24 cellular contexts compared by ENCODE assay signal in the genomic region with DNA sequence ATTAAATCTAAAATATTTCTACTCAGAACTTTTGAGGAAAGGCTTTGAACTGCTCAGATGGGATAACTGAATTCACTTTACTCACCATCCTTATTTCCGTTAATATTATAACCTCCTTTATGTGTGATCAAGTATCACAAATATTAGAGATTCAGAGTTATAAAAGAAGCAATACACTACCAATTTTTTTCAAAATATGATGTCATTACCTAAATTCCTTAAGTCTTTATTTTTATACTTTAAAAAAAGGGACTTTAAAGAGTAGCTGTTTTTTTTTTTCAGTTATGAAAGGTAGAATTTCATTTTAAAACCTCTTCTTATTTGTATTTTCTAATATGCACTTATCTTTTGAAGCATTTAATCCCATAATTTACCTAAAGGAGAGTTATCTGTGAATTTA.
DNase-seq lines count a peak whose midpoint lies in the region; ATAC-seq, FAIRE-seq and TF ChIP-seq lines count a peak whose summit lies in the region.
"Had no signal": no experiment of that assay in that cellular context is flagged by ENCODE, and none has a peak within 500 bp of the region (broad histone marks: within the 10 kb centered on the region; RNA-seq: fewer than 3 reads in every experiment).

No MANE protein-coding gene starts in this region.

- in situ Hi-C loops in HepG2 (cut with HindIII; ENCODE audit: extremely low pct_ligation_motif_present, low pct_unique_long_range_greater_than_20kb): no loop called here

- DNase-seq in HepG2 (ENCODE audit: low spot score) (no peak), right lobe of liver (no peak), small intestine (no peak), NCI-H1436 (lab: John Stamatoyannopoulos, UW) (no peak), foreskin melanocyte (no peak)
- DNase-seq: ACHN; BE2C; C1 segment of cervical spinal cord; CD4-positive, alpha-beta memory T cell; CD4-positive, CD25-positive, alpha-beta regulatory T cell; CD8-positive, alpha-beta memory T cell; COR-L47; DMS 273 treated with DMSO at 0.1 percent for 48 hours; DMS153; DMS53; DMS79; DND-41; EL; GF-D8 had no signal

- ATAC-seq in HepG2 (no peak), right lobe of liver (no peak)

- H4K20me1 ChIP-seq in HepG2 (ENCODE audit: insufficient read depth, low read length): no peaks in the 10 kb centered on the region
- H4K20me1 ChIP-seq: BLaER1 had no signal

- TF ChIP-seq EP300 in HepG2 (IDR thresholded peaks at IDR 0.05; ENCODE audit: low read depth in 2 of 2, low read length in 2 of 2): no peak
- TF ChIP-seq EP300 in HepG2 (CRISPR knock-in tag; IDR thresholded peaks at IDR 0.05; ENCODE audit: borderline replicate concordance): no peak

- H3K36me3 ChIP-seq in HepG2 (replicated peaks in 1 of 2; ENCODE audit: control insufficient read depth in 1 of 2, insufficient read depth in 2 of 2, low read length in 2 of 2) (no peaks in the 10 kb centered on the region), right lobe of liver (no peaks in the 10 kb centered on the region), HEK293 (ENCODE audit: control insufficient read depth in 2 of 2, insufficient read depth in 1 of 2, low read length in 2 of 2) (peaks cover 0 to 8% of the 10 kb centered on the region in 2 experiments; a peak in 1 of 3 replicates), small intestine (ENCODE audit: control insufficient read depth in 2 of 2, insufficient read depth in 2 of 2, low read length in 2 of 2) (no peaks in the 10 kb centered on the region)
- H3K36me3 ChIP-seq: BE2C had no signal

- H3K9me3 ChIP-seq in HepG2 (ENCODE audit: low read length) (no peaks in the 10 kb centered on the region), right lobe of liver (no peaks in the 10 kb centered on the region), HEK293 (ENCODE audit: control insufficient read depth, insufficient read depth, low read depth, low read length) (no peaks in the 10 kb centered on the region), small intestine (ENCODE audit: control insufficient read depth, low read depth) (no peaks in the 10 kb centered on the region)
- H3K9me3 ChIP-seq: BE2C had no signal

- TF ChIP-seq POLR2A in HepG2 (IDR thresholded peaks at IDR 0.05; ENCODE audit: insufficient read depth in 1 of 2, low read depth in 2 of 2, low read length in 2 of 2): no peak
- no peak for TF ChIP-seq POLR2A in right lobe of liver (IDR thresholded peaks at IDR 0.05)

- no peaks in the 10 kb centered on the region for H3K79me2 ChIP-seq in HepG2 (ENCODE audit: insufficient read depth, low read length)

- H3K27me3 ChIP-seq in HepG2 (ENCODE audit: control insufficient read depth in 1 of 2, insufficient read depth in 2 of 2, low read length in 2 of 2): no peaks in the 10 kb centered on the region
- H3K27me3 ChIP-seq in right lobe of liver: no peaks in the 10 kb centered on the region
- H3K27me3 ChIP-seq in small intestine (ENCODE audit: control insufficient read depth in 2 of 2, insufficient read depth in 2 of 2, low read length in 2 of 2): no peaks in the 10 kb centered on the region
- H3K27me3 ChIP-seq: BE2C, BLaER1 had no signal

- no peak for FAIRE-seq in HepG2 (lab: Jason Lieb, UNC)
- FAIRE-seq in small intestine (lab: Jason Lieb, UNC): peak; percentile 61
- FAIRE-seq: GM12891, GM19239 had no signal

- H3K4me3 ChIP-seq in HepG2 (replicated peaks in 1 of 3; ENCODE audit: insufficient read depth in 1 of 3, low read depth in 2 of 3, low read length in 3 of 3) (no peak overlapping the region), right lobe of liver (no peak overlapping the region), HEK293 (ENCODE audit: low read depth, low read length) (no peak overlapping the region), small intestine (ENCODE audit: low read depth in 1 of 2, low read length in 2 of 2) (no peak overlapping the region)
- H3K4me3 ChIP-seq: BLaER1 had no signal

- CTCF ChIA-PET in HepG2 (lab: Yijun Ruan, JAX; ENCODE audit: low intra/inter-chr PET ratio, low total read pairs): no interaction called here
- CTCF ChIA-PET in HEK293 (lab: Yijun Ruan, JAX): no interaction called here

- intact Hi-C loops in HepG2 (cut with micrococcal nuclease; ENCODE audit: unreplicated experiment) (no loop called here), right lobe of liver (cut with DNase I) (no loop called here)

- no peak overlapping the region for H2AFZ ChIP-seq in HepG2 (ENCODE audit: low read length)

- POLR2A ChIA-PET in HepG2 (lab: Yijun Ruan, JAX) (no interaction called here), HEK293 (lab: Yijun Ruan, JAX) (no interaction called here)

- TF ChIP-seq CTCF in HepG2 (CRISPR knock-in tag; IDR thresholded peaks at IDR 0.05): no peak
- no peak for TF ChIP-seq CTCF in right lobe of liver (IDR thresholded peaks at IDR 0.05)
- TF ChIP-seq CTCF in HEK293 (tag by site-specific recombination; IDR thresholded peaks at IDR 0.05): no peak

- no peak overlapping the region for H3K4me2 ChIP-seq in HepG2 (ENCODE audit: low read depth, low read length)
- H3K4me2 ChIP-seq: BLaER1 had no signal

- H3K9ac ChIP-seq in HepG2 (ENCODE audit: insufficient read depth, low read depth, low read length): no peak overlapping the region
- H3K9ac ChIP-seq: BLaER1 had no signal

- no TSS peak for BruUV-seq in HepG2 (replicated peaks; lab: Mats Ljungman, UMichigan)

- 95% methylated on average over 1 of the region's 1 CpG for WGBS in HepG2 (ENCODE audit: low lambda C conversion rate)
- WGBS in right lobe of liver (ENCODE audit: insufficient coverage, low coverage, low lambda C conversion rate, missing lambda C conversion rate): 100% methylated on average over 1 of the region's 1 CpG
- WGBS in small intestine, 3 donors: 96 to 100% (median 100%) methylated on average over 1 of the region's 1 CpG

- H3K4me1 ChIP-seq in HepG2 (ENCODE audit: insufficient read depth, low read length) (no peaks in the 10 kb centered on the region), right lobe of liver (no peaks in the 10 kb centered on the region), HEK293 (ENCODE audit: control insufficient read depth, insufficient read depth, low read length) (no peaks in the 10 kb centered on the region), small intestine (ENCODE audit: control insufficient read depth in 2 of 2, insufficient read depth in 1 of 2, low read depth in 1 of 2, low read length in 1 of 2) (no peaks in the 10 kb centered on the region)
- H3K4me1 ChIP-seq: BE2C, BLaER1 had no signal

- H3K27ac ChIP-seq in HepG2 (ENCODE audit: extremely low read length, insufficient read depth, low read length) (no peak overlapping the region), right lobe of liver (no peak overlapping the region), HEK293 (ENCODE audit: extremely low read depth, low read depth, low read length) (no peak overlapping the region), small intestine (ENCODE audit: low read depth in 1 of 2, low read length in 1 of 2) (no peak overlapping the region)
- H3K27ac ChIP-seq: 22Rv1, BLaER1 had no signal

- no peak for TF ChIP-seq RAD21 in HepG2 (CRISPR knock-in tag; IDR thresholded peaks at IDR 0.05)

TF ChIP-seq in HEK293, 187 proteins besides CTCF, POLR2A, EP300 and RAD21:
- TF ChIP-seq, protein P1, sequence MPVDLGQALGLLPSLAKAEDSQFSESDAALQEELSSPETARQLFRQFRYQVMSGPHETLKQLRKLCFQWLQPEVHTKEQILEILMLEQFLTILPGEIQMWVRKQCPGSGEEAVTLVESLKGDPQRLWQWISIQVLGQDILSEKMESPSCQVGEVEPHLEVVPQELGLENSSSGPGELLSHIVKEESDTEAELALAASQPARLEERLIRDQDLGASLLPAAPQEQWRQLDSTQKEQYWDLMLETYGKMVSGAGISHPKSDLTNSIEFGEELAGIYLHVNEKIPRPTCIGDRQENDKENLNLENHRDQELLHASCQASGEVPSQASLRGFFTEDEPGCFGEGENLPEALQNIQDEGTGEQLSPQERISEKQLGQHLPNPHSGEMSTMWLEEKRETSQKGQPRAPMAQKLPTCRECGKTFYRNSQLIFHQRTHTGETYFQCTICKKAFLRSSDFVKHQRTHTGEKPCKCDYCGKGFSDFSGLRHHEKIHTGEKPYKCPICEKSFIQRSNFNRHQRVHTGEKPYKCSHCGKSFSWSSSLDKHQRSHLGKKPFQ (tag by site-specific recombination; IDR thresholded peaks at IDR 0.05): no peak
- TF ChIP-seq ZNF610 (tag by site-specific recombination; IDR thresholded peaks at IDR 0.05; ENCODE audit: borderline replicate concordance): no peak
- TF ChIP-seq ZFP41 (tag by site-specific recombination; IDR thresholded peaks at IDR 0.05; ENCODE audit: borderline replicate concordance): no peak
- TF ChIP-seq, protein P2, sequence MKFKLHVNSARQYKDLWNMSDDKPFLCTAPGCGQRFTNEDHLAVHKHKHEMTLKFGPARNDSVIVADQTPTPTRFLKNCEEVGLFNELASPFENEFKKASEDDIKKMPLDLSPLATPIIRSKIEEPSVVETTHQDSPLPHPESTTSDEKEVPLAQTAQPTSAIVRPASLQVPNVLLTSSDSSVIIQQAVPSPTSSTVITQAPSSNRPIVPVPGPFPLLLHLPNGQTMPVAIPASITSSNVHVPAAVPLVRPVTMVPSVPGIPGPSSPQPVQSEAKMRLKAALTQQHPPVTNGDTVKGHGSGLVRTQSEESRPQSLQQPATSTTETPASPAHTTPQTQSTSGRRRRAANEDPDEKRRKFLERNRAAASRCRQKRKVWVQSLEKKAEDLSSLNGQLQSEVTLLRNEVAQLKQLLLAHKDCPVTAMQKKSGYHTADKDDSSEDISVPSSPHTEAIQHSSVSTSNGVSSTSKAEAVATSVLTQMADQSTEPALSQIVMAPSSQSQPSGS (tag by site-specific recombination; IDR thresholded peaks at IDR 0.05; ENCODE audit: low read depth): peak; percentile 51; the same call in 1 of the 2 replicates
- no peak for TF ChIP-seq BCL11B (tag by site-specific recombination; IDR thresholded peaks at IDR 0.05; ENCODE audit: low read depth)
